In genomic region chr16:14641877-14642276, GRCh38 we compare ENCODE assay signal across 1 cellular context.
A peak's percentile ranks its signal among the peaks of the same experiment; 100 is the strongest.
TF ChIP-seq lines count a peak whose summit lies in the region.

No MANE protein-coding gene starts in this region.

TF ChIP-seq in H1, 55 proteins besides CTCF, POLR2A, EP300 and RAD21:
- no peak for TF ChIP-seq ATF3 (IDR thresholded peaks at IDR 0.05; ENCODE audit: insufficient read depth, low read depth, low read length)
- TF ChIP-seq POLR2AphosphoS5 (IDR thresholded peaks at IDR 0.05; ENCODE audit: low read depth, low read length), result 0 out of 2 replicates have a peak, but pooled peaks have one; percentile 26
- no peak for TF ChIP-seq GTF2F1 (IDR thresholded peaks at IDR 0.05; ENCODE audit: borderline replicate concordance, low read depth, low read length)
- TF ChIP-seq KDM1A (IDR thresholded peaks at IDR 0.05; ENCODE audit: borderline replicate concordance, low read length), result peak; percentile 26; the same call in 1 of the 2 replicates
- TF ChIP-seq EZH2 (IDR thresholded peaks at IDR 0.05; ENCODE audit: low read depth, low read length, severe bottlenecking), result no peak
- no peak for TF ChIP-seq SIN3A (conservative IDR thresholded peaks at IDR 0.05 in 1 of 2, IDR thresholded peaks at IDR 0.05 in 1 of 2; ENCODE audit: low read depth in 1 of 2, low read length in 2 of 2)
- no peak for TF ChIP-seq SIRT6 (IDR thresholded peaks at IDR 0.05; ENCODE audit: low read length)
- no peak for TF ChIP-seq CHD7 (IDR thresholded peaks at IDR 0.05; ENCODE audit: insufficient replicate concordance, low read length)
- no peak for TF ChIP-seq SAP30 (IDR thresholded peaks at IDR 0.05; ENCODE audit: insufficient read depth, insufficient replicate concordance, low read length)
TF ChIP-seq in H1: peak in this region for 2.
